Comparison of ENCODE assay signal across 1 cellular context in genomic region chr17:2593846-2594656, GRCh38.
TF ChIP-seq lines count a peak whose summit lies in the region.

No MANE protein-coding gene starts in this region.

TF ChIP-seq in HEK293, 187 proteins besides CTCF, POLR2A, EP300 and RAD21 (continued from another document and continues in another):
- TF ChIP-seq, protein P1, sequence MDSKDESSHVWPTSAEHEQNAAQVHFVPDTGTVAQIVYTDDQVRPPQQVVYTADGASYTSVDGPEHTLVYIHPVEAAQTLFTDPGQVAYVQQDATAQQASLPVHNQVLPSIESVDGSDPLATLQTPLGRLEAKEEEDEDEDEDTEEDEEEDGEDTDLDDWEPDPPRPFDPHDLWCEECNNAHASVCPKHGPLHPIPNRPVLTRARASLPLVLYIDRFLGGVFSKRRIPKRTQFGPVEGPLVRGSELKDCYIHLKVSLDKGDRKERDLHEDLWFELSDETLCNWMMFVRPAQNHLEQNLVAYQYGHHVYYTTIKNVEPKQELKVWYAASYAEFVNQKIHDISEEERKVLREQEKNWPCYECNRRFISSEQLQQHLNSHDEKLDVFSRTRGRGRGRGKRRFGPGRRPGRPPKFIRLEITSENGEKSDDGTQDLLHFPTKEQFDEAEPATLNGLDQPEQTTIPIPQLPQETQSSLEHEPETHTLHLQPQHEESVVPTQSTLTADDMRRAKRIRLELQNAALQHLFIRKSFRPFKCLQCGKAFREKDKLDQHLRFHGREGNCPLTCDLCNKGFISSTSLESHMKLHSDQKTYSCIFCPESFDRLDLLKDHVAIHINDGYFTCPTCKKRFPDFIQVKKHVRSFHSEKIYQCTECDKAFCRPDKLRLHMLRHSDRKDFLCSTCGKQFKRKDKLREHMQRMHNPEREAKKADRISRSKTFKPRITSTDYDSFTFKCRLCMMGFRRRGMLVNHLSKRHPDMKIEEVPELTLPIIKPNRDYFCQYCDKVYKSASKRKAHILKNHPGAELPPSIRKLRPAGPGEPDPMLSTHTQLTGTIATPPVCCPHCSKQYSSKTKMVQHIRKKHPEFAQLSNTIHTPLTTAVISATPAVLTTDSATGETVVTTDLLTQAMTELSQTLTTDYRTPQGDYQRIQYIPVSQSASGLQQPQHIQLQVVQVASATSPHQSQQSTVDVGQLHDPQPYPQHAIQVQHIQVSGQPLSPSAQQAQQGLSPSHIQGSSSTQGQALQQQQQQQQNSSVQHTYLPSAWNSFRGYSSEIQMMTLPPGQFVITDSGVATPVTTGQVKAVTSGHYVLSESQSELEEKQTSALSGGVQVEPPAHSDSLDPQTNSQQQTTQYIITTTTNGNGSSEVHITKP (tag by site-specific recombination; IDR thresholded peaks at IDR 0.05), result no peak
- TF ChIP-seq ZNF350 (tag by site-specific recombination; IDR thresholded peaks at IDR 0.05) (no peak), ZNF341 (tag by site-specific recombination; IDR thresholded peaks at IDR 0.05; ENCODE audit: low read depth) (no peak), KLF7 (tag by site-specific recombination; IDR thresholded peaks at IDR 0.05; ENCODE audit: borderline replicate concordance) (no peak), HOXA7 (CRISPR knock-in tag; IDR thresholded peaks at IDR 0.05; ENCODE audit: borderline replicate concordance) (no peak), ZNF544 (tag by site-specific recombination; IDR thresholded peaks at IDR 0.05) (no peak), ZNF26 (tag by site-specific recombination; IDR thresholded peaks at IDR 0.05) (no peak), SP3 (tag by site-specific recombination; IDR thresholded peaks at IDR 0.05) (peak; percentile 58), ZNF398 (tag by site-specific recombination; IDR thresholded peaks at IDR 0.05) (peak; percentile 94), ZFHX2 (tag by site-specific recombination; conservative IDR thresholded peaks at IDR 0.05) (peak; percentile 51; the same call in 1 of the 2 replicates), YY2 (tag by site-specific recombination; IDR thresholded peaks at IDR 0.05) (no peak; the same call in 1 of the 2 replicates), ZNF335 (tag by site-specific recombination; conservative IDR thresholded peaks at IDR 0.05) (peak; percentile 68), ZNF366 (tag by site-specific recombination; conservative IDR thresholded peaks at IDR 0.05) (peak; percentile 48), ZNF660 (tag by site-specific recombination; IDR thresholded peaks at IDR 0.05) (0 out of 2 replicates have a peak, but pooled peaks have one; percentile 17), ZBTB49 (tag by site-specific recombination; IDR thresholded peaks at IDR 0.05; ENCODE audit: low read depth) (no peak), ZBTB7A (tag by site-specific recombination; IDR thresholded peaks at IDR 0.05; ENCODE audit: low read depth) (no peak), ZNF654 (tag by site-specific recombination; IDR thresholded peaks at IDR 0.05; ENCODE audit: low read depth) (no peak), ZNF433 (tag by site-specific recombination; IDR thresholded peaks at IDR 0.05; ENCODE audit: low read depth) (no peak), ZNF311 (tag by site-specific recombination; IDR thresholded peaks at IDR 0.05; ENCODE audit: borderline replicate concordance) (no peak), ZBTB1 (tag by site-specific recombination; IDR thresholded peaks at IDR 0.05) (no peak), ZNF529 (tag by site-specific recombination; IDR thresholded peaks at IDR 0.05; ENCODE audit: insufficient replicate concordance) (no peak), MEIS1 (CRISPR knock-in tag; IDR thresholded peaks at IDR 0.05; ENCODE audit: borderline replicate concordance) (no peak), ZNF248 (tag by site-specific recombination; IDR thresholded peaks at IDR 0.05) (no peak), ZSCAN5A (tag by site-specific recombination; IDR thresholded peaks at IDR 0.05) (no peak), OVOL3 (tag by site-specific recombination; IDR thresholded peaks at IDR 0.05) (no peak), ZNF169 (tag by site-specific recombination; IDR thresholded peaks at IDR 0.05) (no peak), ZNF175 (tag by site-specific recombination; IDR thresholded peaks at IDR 0.05) (no peak), ZNF624 (tag by site-specific recombination; IDR thresholded peaks at IDR 0.05) (no peak), SP7 (tag by site-specific recombination; IDR thresholded peaks at IDR 0.05) (no peak), KLF9 (tag by site-specific recombination; IDR thresholded peaks at IDR 0.05; ENCODE audit: low read depth) (no peak), ZBTB20 (tag by site-specific recombination; IDR thresholded peaks at IDR 0.05) (peak; percentile 55; the same call in 1 of the 2 replicates), ZNF184 (tag by site-specific recombination; IDR thresholded peaks at IDR 0.05) (no peak), ZNF837 (tag by site-specific recombination; IDR thresholded peaks at IDR 0.05) (no peak), PRDM2 (tag by site-specific recombination; IDR thresholded peaks at IDR 0.05; ENCODE audit: borderline replicate concordance) (no peak), ZNF677 (tag by site-specific recombination; IDR thresholded peaks at IDR 0.05) (no peak)
- TF ChIP-seq, protein P2, sequence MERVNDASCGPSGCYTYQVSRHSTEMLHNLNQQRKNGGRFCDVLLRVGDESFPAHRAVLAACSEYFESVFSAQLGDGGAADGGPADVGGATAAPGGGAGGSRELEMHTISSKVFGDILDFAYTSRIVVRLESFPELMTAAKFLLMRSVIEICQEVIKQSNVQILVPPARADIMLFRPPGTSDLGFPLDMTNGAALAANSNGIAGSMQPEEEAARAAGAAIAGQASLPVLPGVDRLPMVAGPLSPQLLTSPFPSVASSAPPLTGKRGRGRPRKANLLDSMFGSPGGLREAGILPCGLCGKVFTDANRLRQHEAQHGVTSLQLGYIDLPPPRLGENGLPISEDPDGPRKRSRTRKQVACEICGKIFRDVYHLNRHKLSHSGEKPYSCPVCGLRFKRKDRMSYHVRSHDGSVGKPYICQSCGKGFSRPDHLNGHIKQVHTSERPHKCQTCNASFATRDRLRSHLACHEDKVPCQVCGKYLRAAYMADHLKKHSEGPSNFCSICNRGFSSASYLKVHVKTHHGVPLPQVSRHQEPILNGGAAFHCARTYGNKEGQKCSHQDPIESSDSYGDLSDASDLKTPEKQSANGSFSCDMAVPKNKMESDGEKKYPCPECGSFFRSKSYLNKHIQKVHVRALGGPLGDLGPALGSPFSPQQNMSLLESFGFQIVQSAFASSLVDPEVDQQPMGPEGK (tag by site-specific recombination; IDR thresholded peaks at IDR 0.05), result peak; percentile 57
- TF ChIP-seq, protein P3, sequence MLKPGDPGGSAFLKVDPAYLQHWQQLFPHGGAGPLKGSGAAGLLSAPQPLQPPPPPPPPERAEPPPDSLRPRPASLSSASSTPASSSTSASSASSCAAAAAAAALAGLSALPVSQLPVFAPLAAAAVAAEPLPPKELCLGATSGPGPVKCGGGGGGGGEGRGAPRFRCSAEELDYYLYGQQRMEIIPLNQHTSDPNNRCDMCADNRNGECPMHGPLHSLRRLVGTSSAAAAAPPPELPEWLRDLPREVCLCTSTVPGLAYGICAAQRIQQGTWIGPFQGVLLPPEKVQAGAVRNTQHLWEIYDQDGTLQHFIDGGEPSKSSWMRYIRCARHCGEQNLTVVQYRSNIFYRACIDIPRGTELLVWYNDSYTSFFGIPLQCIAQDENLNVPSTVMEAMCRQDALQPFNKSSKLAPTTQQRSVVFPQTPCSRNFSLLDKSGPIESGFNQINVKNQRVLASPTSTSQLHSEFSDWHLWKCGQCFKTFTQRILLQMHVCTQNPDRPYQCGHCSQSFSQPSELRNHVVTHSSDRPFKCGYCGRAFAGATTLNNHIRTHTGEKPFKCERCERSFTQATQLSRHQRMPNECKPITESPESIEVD (tag by site-specific recombination; IDR thresholded peaks at IDR 0.05), result no peak
- TF ChIP-seq, protein P4, sequence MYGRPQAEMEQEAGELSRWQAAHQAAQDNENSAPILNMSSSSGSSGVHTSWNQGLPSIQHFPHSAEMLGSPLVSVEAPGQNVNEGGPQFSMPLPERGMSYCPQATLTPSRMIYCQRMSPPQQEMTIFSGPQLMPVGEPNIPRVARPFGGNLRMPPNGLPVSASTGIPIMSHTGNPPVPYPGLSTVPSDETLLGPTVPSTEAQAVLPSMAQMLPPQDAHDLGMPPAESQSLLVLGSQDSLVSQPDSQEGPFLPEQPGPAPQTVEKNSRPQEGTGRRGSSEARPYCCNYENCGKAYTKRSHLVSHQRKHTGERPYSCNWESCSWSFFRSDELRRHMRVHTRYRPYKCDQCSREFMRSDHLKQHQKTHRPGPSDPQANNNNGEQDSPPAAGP (tag by site-specific recombination; IDR thresholded peaks at IDR 0.05), result peak; percentile 17; the same call in 1 of the 2 replicates
